Comparison of ENCODE assay signal across 1 cellular context in the genomic region with DNA sequence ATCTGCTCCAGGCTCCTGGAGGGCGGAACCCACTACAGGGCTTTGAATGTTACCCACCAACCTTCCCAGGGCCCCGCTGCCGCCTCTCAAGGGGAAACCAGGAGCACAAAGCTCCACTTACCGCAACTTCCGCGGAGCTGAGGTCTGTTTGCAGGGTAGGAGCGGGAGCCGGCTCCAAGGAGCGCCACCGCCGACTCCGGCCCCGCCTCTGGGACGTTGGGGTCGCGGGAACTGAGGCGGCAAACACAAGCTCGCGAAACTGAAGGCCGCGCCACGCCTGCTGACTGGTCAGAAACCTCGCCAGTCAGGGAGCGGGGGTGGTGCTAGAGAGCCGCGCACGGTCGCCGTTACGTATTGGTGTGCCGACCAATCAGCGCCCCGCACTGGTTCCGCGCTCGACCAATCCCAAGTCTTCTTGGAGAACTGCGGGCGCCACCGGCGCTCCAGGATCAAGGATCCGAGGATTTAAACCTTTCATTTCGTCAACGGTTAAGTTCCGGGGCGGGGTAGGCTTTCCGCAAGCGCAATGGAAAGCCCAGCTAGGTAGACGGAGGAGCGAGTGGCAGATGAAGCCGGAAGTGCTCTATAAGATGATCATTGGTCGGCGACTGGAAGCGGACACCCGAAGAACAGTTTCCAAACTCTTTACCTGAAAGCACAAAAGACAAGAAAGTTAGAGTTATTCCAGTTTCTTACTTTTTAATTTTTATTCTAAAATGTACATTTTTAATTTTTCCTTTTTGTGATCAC.
A peak's percentile ranks its signal among the peaks of the same experiment; 100 is the strongest.
TF ChIP-seq lines count a peak whose summit lies in the region.

A gene (minus strand): TSS at position 233 of the 750 bp plus-strand sequence. CDS start 3,828 bp downstream, outside the sequence.

TF ChIP-seq in HepG2, 621 proteins besides CTCF, POLR2A, EP300 and RAD21 (continued from another document and continues in another):
- TF ChIP-seq, protein P1, sequence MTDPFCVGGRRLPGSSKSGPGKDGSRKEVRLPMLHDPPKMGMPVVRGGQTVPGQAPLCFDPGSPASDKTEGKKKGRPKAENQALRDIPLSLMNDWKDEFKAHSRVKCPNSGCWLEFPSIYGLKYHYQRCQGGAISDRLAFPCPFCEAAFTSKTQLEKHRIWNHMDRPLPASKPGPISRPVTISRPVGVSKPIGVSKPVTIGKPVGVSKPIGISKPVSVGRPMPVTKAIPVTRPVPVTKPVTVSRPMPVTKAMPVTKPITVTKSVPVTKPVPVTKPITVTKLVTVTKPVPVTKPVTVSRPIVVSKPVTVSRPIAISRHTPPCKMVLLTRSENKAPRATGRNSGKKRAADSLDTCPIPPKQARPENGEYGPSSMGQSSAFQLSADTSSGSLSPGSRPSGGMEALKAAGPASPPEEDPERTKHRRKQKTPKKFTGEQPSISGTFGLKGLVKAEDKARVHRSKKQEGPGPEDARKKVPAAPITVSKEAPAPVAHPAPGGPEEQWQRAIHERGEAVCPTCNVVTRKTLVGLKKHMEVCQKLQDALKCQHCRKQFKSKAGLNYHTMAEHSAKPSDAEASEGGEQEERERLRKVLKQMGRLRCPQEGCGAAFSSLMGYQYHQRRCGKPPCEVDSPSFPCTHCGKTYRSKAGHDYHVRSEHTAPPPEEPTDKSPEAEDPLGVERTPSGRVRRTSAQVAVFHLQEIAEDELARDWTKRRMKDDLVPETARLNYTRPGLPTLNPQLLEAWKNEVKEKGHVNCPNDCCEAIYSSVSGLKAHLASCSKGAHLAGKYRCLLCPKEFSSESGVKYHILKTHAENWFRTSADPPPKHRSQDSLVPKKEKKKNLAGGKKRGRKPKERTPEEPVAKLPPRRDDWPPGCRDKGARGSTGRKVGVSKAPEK (CRISPR knock-in tag; IDR thresholded peaks at IDR 0.05; ENCODE audit: borderline replicate concordance), result no peak
- TF ChIP-seq ZFY (CRISPR knock-in tag; IDR thresholded peaks at IDR 0.05) (peak; percentile 54), ZNF749 (CRISPR knock-in tag; IDR thresholded peaks at IDR 0.05; ENCODE audit: borderline replicate concordance) (no peak; the same call in 1 of the 2 replicates), HMG20B (CRISPR knock-in tag; conservative IDR thresholded peaks at IDR 0.05) (no peak), BHLHE40 (IDR thresholded peaks at IDR 0.05; ENCODE audit: low read length) (peak; percentile 67; the same call in 1 of the 2 replicates), ATAD3A (CRISPR knock-in tag; IDR thresholded peaks at IDR 0.05) (no peak), ADNP (CRISPR knock-in tag; IDR thresholded peaks at IDR 0.05) (no peak), RARA (CRISPR knock-in tag; IDR thresholded peaks at IDR 0.05) (no peak), ZNF549 (CRISPR knock-in tag; IDR thresholded peaks at IDR 0.05) (no peak), SALL2 (CRISPR knock-in tag; IDR thresholded peaks at IDR 0.05) (no peak), RBM39 (IDR thresholded peaks at IDR 0.05; ENCODE audit: low read depth, low read length, poor library complexity, severe bottlenecking) (peak; percentile 55), ZNF264 (CRISPR knock-in tag; IDR thresholded peaks at IDR 0.05) (0 out of 2 replicates have a peak, but pooled peaks have one; percentile 22), ZNF207 (IDR thresholded peaks at IDR 0.05; ENCODE audit: borderline replicate concordance) (no peak), ZBTB7B (CRISPR knock-in tag; IDR thresholded peaks at IDR 0.05) (no peak), SMAD3 (CRISPR knock-in tag; IDR thresholded peaks at IDR 0.05) (no peak), ZNF777 (CRISPR knock-in tag; IDR thresholded peaks at IDR 0.05) (no peak), HOXA3 (CRISPR knock-in tag; IDR thresholded peaks at IDR 0.05) (peak; percentile 89), YY1 (IDR thresholded peaks at IDR 0.05; ENCODE audit: insufficient read depth, insufficient replicate concordance, low read depth, low read length) (peak; percentile 19), ZNF224 (CRISPR knock-in tag; IDR thresholded peaks at IDR 0.05) (no peak), ZNF816 (CRISPR knock-in tag; IDR thresholded peaks at IDR 0.05; ENCODE audit: borderline replicate concordance) (no peak), GABPA (IDR thresholded peaks at IDR 0.05; ENCODE audit: low read depth, low read length) (peak; percentile 51), GABPA (CRISPR knock-in tag; IDR thresholded peaks at IDR 0.05; ENCODE audit: low read depth) (peak; percentile 90), CBX5 (CRISPR knock-in tag; IDR thresholded peaks at IDR 0.05; ENCODE audit: borderline replicate concordance) (no peak), NFIB (CRISPR knock-in tag; IDR thresholded peaks at IDR 0.05; ENCODE audit: borderline replicate concordance) (no peak), ATF7-NPFF (CRISPR knock-in tag; IDR thresholded peaks at IDR 0.05; ENCODE audit: low read depth) (peak; percentile 89), MIER3 (CRISPR knock-in tag; IDR thresholded peaks at IDR 0.05; ENCODE audit: borderline replicate concordance) (no peak), HMGA1 (CRISPR knock-in tag; conservative IDR thresholded peaks at IDR 0.05) (no peak), CENPT (CRISPR knock-in tag; IDR thresholded peaks at IDR 0.05; ENCODE audit: low read depth) (no peak), ZNF337 (CRISPR knock-in tag; IDR thresholded peaks at IDR 0.05; ENCODE audit: borderline replicate concordance, low read depth) (no peak)
- TF ChIP-seq, protein P2, sequence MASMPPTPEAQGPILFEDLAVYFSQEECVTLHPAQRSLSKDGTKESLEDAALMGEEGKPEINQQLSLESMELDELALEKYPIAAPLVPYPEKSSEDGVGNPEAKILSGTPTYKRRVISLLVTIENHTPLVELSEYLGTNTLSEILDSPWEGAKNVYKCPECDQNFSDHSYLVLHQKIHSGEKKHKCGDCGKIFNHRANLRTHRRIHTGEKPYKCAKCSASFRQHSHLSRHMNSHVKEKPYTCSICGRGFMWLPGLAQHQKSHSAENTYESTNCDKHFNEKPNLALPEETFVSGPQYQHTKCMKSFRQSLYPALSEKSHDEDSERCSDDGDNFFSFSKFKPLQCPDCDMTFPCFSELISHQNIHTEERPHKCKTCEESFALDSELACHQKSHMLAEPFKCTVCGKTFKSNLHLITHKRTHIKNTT (CRISPR knock-in tag; IDR thresholded peaks at IDR 0.05), result no peak
- TF ChIP-seq, protein P3, sequence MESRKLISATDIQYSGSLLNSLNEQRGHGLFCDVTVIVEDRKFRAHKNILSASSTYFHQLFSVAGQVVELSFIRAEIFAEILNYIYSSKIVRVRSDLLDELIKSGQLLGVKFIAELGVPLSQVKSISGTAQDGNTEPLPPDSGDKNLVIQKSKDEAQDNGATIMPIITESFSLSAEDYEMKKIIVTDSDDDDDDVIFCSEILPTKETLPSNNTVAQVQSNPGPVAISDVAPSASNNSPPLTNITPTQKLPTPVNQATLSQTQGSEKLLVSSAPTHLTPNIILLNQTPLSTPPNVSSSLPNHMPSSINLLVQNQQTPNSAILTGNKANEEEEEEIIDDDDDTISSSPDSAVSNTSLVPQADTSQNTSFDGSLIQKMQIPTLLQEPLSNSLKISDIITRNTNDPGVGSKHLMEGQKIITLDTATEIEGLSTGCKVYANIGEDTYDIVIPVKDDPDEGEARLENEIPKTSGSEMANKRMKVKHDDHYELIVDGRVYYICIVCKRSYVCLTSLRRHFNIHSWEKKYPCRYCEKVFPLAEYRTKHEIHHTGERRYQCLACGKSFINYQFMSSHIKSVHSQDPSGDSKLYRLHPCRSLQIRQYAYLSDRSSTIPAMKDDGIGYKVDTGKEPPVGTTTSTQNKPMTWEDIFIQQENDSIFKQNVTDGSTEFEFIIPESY (CRISPR knock-in tag; IDR thresholded peaks at IDR 0.05), result no peak
- TF ChIP-seq, protein P4, sequence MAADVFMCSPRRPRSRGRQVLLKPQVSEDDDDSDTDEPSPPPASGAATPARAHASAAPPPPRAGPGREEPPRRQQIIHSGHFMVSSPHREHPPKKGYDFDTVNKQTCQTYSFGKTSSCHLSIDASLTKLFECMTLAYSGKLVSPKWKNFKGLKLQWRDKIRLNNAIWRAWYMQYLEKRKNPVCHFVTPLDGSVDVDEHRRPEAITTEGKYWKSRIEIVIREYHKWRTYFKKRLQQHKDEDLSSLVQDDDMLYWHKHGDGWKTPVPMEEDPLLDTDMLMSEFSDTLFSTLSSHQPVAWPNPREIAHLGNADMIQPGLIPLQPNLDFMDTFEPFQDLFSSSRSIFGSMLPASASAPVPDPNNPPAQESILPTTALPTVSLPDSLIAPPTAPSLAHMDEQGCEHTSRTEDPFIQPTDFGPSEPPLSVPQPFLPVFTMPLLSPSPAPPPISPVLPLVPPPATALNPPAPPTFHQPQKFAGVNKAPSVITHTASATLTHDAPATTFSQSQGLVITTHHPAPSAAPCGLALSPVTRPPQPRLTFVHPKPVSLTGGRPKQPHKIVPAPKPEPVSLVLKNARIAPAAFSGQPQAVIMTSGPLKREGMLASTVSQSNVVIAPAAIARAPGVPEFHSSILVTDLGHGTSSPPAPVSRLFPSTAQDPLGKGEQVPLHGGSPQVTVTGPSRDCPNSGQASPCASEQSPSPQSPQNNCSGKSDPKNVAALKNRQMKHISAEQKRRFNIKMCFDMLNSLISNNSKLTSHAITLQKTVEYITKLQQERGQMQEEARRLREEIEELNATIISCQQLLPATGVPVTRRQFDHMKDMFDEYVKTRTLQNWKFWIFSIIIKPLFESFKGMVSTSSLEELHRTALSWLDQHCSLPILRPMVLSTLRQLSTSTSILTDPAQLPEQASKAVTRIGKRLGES (CRISPR knock-in tag; IDR thresholded peaks at IDR 0.05; ENCODE audit: borderline replicate concordance), result no peak
- TF ChIP-seq, protein P5, sequence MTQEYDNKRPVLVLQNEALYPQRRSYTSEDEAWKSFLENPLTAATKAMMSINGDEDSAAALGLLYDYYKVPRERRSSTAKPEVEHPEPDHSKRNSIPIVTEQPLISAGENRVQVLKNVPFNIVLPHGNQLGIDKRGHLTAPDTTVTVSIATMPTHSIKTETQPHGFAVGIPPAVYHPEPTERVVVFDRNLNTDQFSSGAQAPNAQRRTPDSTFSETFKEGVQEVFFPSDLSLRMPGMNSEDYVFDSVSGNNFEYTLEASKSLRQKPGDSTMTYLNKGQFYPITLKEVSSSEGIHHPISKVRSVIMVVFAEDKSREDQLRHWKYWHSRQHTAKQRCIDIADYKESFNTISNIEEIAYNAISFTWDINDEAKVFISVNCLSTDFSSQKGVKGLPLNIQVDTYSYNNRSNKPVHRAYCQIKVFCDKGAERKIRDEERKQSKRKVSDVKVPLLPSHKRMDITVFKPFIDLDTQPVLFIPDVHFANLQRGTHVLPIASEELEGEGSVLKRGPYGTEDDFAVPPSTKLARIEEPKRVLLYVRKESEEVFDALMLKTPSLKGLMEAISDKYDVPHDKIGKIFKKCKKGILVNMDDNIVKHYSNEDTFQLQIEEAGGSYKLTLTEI (CRISPR knock-in tag; conservative IDR thresholded peaks at IDR 0.05), result no peak
- TF ChIP-seq, protein P6, sequence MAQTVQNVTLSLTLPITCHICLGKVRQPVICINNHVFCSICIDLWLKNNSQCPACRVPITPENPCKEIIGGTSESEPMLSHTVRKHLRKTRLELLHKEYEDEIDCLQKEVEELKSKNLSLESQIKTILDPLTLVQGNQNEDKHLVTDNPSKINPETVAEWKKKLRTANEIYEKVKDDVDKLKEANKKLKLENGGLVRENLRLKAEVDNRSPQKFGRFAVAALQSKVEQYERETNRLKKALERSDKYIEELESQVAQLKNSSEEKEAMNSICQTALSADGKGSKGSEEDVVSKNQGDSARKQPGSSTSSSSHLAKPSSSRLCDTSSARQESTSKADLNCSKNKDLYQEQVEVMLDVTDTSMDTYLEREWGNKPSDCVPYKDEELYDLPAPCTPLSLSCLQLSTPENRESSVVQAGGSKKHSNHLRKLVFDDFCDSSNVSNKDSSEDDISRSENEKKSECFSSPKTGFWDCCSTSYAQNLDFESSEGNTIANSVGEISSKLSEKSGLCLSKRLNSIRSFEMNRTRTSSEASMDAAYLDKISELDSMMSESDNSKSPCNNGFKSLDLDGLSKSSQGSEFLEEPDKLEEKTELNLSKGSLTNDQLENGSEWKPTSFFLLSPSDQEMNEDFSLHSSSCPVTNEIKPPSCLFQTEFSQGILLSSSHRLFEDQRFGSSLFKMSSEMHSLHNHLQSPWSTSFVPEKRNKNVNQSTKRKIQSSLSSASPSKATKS (CRISPR knock-in tag; IDR thresholded peaks at IDR 0.05), result no peak
- TF ChIP-seq, protein P7, sequence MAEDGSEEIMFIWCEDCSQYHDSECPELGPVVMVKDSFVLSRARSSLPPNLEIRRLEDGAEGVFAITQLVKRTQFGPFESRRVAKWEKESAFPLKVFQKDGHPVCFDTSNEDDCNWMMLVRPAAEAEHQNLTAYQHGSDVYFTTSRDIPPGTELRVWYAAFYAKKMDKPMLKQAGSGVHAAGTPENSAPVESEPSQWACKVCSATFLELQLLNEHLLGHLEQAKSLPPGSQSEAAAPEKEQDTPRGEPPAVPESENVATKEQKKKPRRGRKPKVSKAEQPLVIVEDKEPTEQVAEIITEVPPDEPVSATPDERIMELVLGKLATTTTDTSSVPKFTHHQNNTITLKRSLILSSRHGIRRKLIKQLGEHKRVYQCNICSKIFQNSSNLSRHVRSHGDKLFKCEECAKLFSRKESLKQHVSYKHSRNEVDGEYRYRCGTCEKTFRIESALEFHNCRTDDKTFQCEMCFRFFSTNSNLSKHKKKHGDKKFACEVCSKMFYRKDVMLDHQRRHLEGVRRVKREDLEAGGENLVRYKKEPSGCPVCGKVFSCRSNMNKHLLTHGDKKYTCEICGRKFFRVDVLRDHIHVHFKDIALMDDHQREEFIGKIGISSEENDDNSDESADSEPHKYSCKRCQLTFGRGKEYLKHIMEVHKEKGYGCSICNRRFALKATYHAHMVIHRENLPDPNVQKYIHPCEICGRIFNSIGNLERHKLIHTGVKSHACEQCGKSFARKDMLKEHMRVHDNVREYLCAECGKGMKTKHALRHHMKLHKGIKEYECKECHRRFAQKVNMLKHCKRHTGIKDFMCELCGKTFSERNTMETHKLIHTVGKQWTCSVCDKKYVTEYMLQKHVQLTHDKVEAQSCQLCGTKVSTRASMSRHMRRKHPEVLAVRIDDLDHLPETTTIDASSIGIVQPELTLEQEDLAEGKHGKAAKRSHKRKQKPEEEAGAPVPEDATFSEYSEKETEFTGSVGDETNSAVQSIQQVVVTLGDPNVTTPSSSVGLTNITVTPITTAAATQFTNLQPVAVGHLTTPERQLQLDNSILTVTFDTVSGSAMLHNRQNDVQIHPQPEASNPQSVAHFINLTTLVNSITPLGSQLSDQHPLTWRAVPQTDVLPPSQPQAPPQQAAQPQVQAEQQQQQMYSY (CRISPR knock-in tag; IDR thresholded peaks at IDR 0.05), result 0 out of 2 replicates have a peak, but pooled peaks have one; percentile 20
- TF ChIP-seq, protein P8, sequence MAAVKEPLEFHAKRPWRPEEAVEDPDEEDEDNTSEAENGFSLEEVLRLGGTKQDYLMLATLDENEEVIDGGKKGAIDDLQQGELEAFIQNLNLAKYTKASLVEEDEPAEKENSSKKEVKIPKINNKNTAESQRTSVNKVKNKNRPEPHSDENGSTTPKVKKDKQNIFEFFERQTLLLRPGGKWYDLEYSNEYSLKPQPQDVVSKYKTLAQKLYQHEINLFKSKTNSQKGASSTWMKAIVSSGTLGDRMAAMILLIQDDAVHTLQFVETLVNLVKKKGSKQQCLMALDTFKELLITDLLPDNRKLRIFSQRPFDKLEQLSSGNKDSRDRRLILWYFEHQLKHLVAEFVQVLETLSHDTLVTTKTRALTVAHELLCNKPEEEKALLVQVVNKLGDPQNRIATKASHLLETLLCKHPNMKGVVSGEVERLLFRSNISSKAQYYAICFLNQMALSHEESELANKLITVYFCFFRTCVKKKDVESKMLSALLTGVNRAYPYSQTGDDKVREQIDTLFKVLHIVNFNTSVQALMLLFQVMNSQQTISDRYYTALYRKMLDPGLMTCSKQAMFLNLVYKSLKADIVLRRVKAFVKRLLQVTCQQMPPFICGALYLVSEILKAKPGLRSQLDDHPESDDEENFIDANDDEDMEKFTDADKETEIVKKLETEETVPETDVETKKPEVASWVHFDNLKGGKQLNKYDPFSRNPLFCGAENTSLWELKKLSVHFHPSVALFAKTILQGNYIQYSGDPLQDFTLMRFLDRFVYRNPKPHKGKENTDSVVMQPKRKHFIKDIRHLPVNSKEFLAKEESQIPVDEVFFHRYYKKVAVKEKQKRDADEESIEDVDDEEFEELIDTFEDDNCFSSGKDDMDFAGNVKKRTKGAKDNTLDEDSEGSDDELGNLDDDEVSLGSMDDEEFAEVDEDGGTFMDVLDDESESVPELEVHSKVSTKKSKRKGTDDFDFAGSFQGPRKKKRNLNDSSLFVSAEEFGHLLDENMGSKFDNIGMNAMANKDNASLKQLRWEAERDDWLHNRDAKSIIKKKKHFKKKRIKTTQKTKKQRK (IDR thresholded peaks at IDR 0.05; ENCODE audit: low read length), result no peak
